In genomic region chr9:3956081-3956701, GRCh38 we compare ENCODE assay signal across 21 cellular contexts.
DNase-seq lines count a peak whose midpoint lies in the region; ATAC-seq and TF ChIP-seq lines count a peak whose summit lies in the region.
"Had no signal": no experiment of that assay in that cellular context is flagged by ENCODE, and none has a peak within 500 bp of the region (broad histone marks: within the 10 kb centered on the region; RNA-seq: fewer than 3 reads in every experiment).

No MANE protein-coding gene starts in this region.

- H3K4me3 Mint-ChIP-seq in nephron (no peak overlapping the region), chondrocyte (ENCODE audit: unreplicated experiment) (no peak overlapping the region)
- H3K4me3 Mint-ChIP-seq: activated naive CD4-positive, alpha-beta T cell treated with anti-CD3 and anti-CD28 coated beads, Interleukin-2, amount 50 U/mL, for 24 hours; CD14-positive monocyte; mesothelial cell of epicardium had no signal

- intact Hi-C loops in Right ventricle myocardium superior (cut with DNase I) (no loop called here), breast epithelium (cut with DNase I; ENCODE audit: low total_unique reads) (no loop called here)

- peaks cover 0 to 3% of the 10 kb centered on the region in 2 donors for H3K4me1 ChIP-seq in right atrium auricular region
- H3K4me1 ChIP-seq in breast epithelium, result no peaks in the 10 kb centered on the region
- H3K4me1 ChIP-seq: spleen, stomach had no signal

- peak; percentile 48 for ATAC-seq in Right ventricle myocardium superior (ENCODE audit: poor library complexity)
- ATAC-seq in HG03097 (IDR thresholded peaks at IDR 0.05; ENCODE audit: low FRiP score, unreplicated experiment), result no peak

- peaks cover 27% of the 10 kb centered on the region for H3K4me1 Mint-ChIP-seq in nephron
- peaks cover 30% of the 10 kb centered on the region for H3K4me1 Mint-ChIP-seq in chondrocyte (ENCODE audit: low read depth)
- H3K4me1 Mint-ChIP-seq: activated naive CD4-positive, alpha-beta T cell treated with anti-CD3 and anti-CD28 coated beads, Interleukin-2, amount 50 U/mL, for 24 hours; CD14-positive monocyte had no signal

- no peaks in the 10 kb centered on the region for H3K9me3 Mint-ChIP-seq in nephron
- H3K9me3 Mint-ChIP-seq in chondrocyte (ENCODE audit: low read depth), result no peaks in the 10 kb centered on the region
- H3K9me3 Mint-ChIP-seq: activated naive CD4-positive, alpha-beta T cell treated with anti-CD3 and anti-CD28 coated beads, Interleukin-2, amount 50 U/mL, for 24 hours; mesothelial cell of epicardium had no signal

- H3K27ac ChIP-seq in right atrium auricular region, result peak overlapping the region in 1 of 2 donors; percentile 3
- H3K27ac ChIP-seq in breast epithelium, result no peak overlapping the region

- H3K4me3 ChIP-seq in right atrium auricular region (no peak overlapping the region), breast epithelium (no peak overlapping the region)
- H3K4me3 ChIP-seq: spleen, stomach had no signal

- no peaks in the 10 kb centered on the region for H3K27me3 ChIP-seq in right atrium auricular region
- H3K27me3 ChIP-seq in breast epithelium, result no peaks in the 10 kb centered on the region
- H3K27me3 ChIP-seq: spleen, stomach had no signal

- no peaks in the 10 kb centered on the region for H3K36me3 Mint-ChIP-seq in nephron (ENCODE audit: low read depth)
- H3K36me3 Mint-ChIP-seq in chondrocyte (ENCODE audit: low read depth), result no peaks in the 10 kb centered on the region
- H3K36me3 Mint-ChIP-seq: activated naive CD4-positive, alpha-beta T cell treated with anti-CD3 and anti-CD28 coated beads, Interleukin-2, amount 50 U/mL, for 24 hours; CD14-positive monocyte; mesothelial cell of epicardium had no signal

- H3K27me3 Mint-ChIP-seq in nephron (ENCODE audit: low read depth) (peaks cover 4% of the 10 kb centered on the region), chondrocyte (ENCODE audit: low read depth) (no peaks in the 10 kb centered on the region)

- TF ChIP-seq CTCF in right atrium auricular region (IDR thresholded peaks at IDR 0.05), result no peak
- TF ChIP-seq CTCF in nephron (IDR thresholded peaks at IDR 0.05; ENCODE audit: unreplicated experiment in 3 of 3), result no peak
- TF ChIP-seq CTCF in breast epithelium (IDR thresholded peaks at IDR 0.05), result no peak
- TF ChIP-seq CTCF in chondrocyte (IDR thresholded peaks at IDR 0.05), result no peak

- H3K27ac Mint-ChIP-seq in nephron (peak overlapping the region; percentile 77 to 86 (median 82)), chondrocyte (ENCODE audit: unreplicated experiment) (no peak overlapping the region)
- H3K27ac Mint-ChIP-seq: activated naive CD4-positive, alpha-beta T cell treated with anti-CD3 and anti-CD28 coated beads, Interleukin-2, amount 50 U/mL, for 24 hours; CD14-positive monocyte; mesothelial cell of epicardium had no signal

- H3K9me3 ChIP-seq in right atrium auricular region (no peaks in the 10 kb centered on the region), breast epithelium (no peaks in the 10 kb centered on the region)
- H3K9me3 ChIP-seq: spleen, stomach had no signal

- DNase-seq in Right ventricle myocardium superior (no peak), right atrium auricular region (ENCODE audit: low spot score) (no peak), fibroblast of gingiva (ENCODE audit: low read depth) (peak; percentile 59), breast epithelium (ENCODE audit: low spot score in 2 of 2) (no peak), chondrocyte (ENCODE audit: low spot score) (no peak)
- no peak for DNase-seq in activated CD4-positive, alpha-beta T cell treated with anti-CD3 and anti-CD28 coated beads for 4 hours
- DNase-seq: activated CD4-positive, CD25-positive, alpha-beta regulatory T cell treated with anti-CD3 and anti-CD28 coated beads, Interleukin-2, amount 50 U/mL, for 72 hours; activated CD8-positive, alpha-beta memory T cell treated with anti-CD3 and anti-CD28 coated beads for 24 hours; activated T-cell treated with anti-CD3 and anti-CD28 coated beads, Interleukin-2, amount 50 U/mL, for 48 hours; dermis blood vessel endothelial cell; NCI-H1417; NCI-H2171 treated with DMSO at 0.1 percent for 48 hours; NCI-H526; spleen; stimulated activated CD4-positive, alpha-beta T cell treated with anti-CD3 and anti-CD28 coated beads, Interleukin-4, amount 100 ng/mL, for 4 hours; stomach had no signal

- no peaks in the 10 kb centered on the region for H3K36me3 ChIP-seq in right atrium auricular region
- H3K36me3 ChIP-seq in breast epithelium, result no peaks in the 10 kb centered on the region
- H3K36me3 ChIP-seq: spleen, stomach had no signal

- no peak for TF ChIP-seq POLR2A in breast epithelium (IDR thresholded peaks at IDR 0.05)
